In genomic region chr1:231075020-231075419, GRCh38 we compare ENCODE assay signal across 25 cellular contexts. TPM values are rescaled to one million over a fixed set of nuclear protein-coding genes. Genes with fewer than 3 reads are reported as not detected.
DNase-seq lines count a peak whose midpoint lies in the region; ATAC-seq, FAIRE-seq and TF ChIP-seq lines count a peak whose summit lies in the region.
"Had no signal": no experiment of that assay in that cellular context is flagged by ENCODE, and none has a peak within 500 bp of the region (broad histone marks: within the 10 kb centered on the region; RNA-seq: fewer than 3 reads in every experiment).

No MANE protein-coding gene starts in this region.

- no peak for FAIRE-seq in K562 (lab: Jason Lieb, UNC)
- FAIRE-seq: A549, GM12878, GM19239 had no signal

- BruUV-seq in K562 (replicated peaks; lab: Mats Ljungman, UMichigan): no TSS peak

- TF ChIP-seq EP300 in K562 (IDR thresholded peaks at IDR 0.05; ENCODE audit: low read length): no peak

- peak; percentile 9 for DNase-seq in activated CD8-positive, alpha-beta memory T cell treated with anti-CD3 and anti-CD28 coated beads for 24 hours
- DNase-seq in activated CD8-positive, alpha-beta memory T cell treated with anti-CD3 and anti-CD28 coated beads, Interleukin-2, amount 50 U/mL, for 4 hours: no peak
- DNase-seq in K562 (ENCODE audit: extremely low read depth in 1 of 4, low spot score in 3 of 4) (no peak), ureter (ENCODE audit: low spot score) (peak; percentile 6), epidermal melanocyte (ENCODE audit: insufficient read length, low spot score) (no peak), spleen (no peak)
- DNase-seq in stimulated activated effector memory CD8-positive, alpha-beta T cell treated with anti-CD3 and anti-CD28 coated beads, Interleukin-12 subunit alpha, Interleukin-12 subunit beta, amount 100 ng/mL, for 72 hours (ENCODE audit: low spot score in 2 of 2): no peak
- DNase-seq: 8988T; ACHN; AML-193; BE2C; CD4-positive, alpha-beta T cell; CD8-positive, alpha-beta memory T cell; DMS53; DND-41; GDM1; H9 had no signal

- H4K20me1 ChIP-seq in K562 (replicated peaks; ENCODE audit: control insufficient read depth, insufficient read depth, low read length): no peaks in the 10 kb centered on the region
- H4K20me1 ChIP-seq: BLaER1 treated with 17β-estradiol and CSF1 and Interleukin-3, amounts not matched to agents 10 nM and 100 nM had no signal

- no peak overlapping the region for H3K27ac Mint-ChIP-seq in stimulated activated effector memory CD8-positive, alpha-beta T cell treated with anti-CD3 and anti-CD28 coated beads, Interleukin-12 subunit alpha, Interleukin-12 subunit beta, amount 100 ng/mL, for 72 hours
- H3K27ac Mint-ChIP-seq: CD14-positive monocyte; CD4-positive, alpha-beta T cell; GM23338; H9 had no signal

- H3K36me3 ChIP-seq in K562 (ENCODE audit: control insufficient read depth, insufficient read depth, low read length) (no peaks in the 10 kb centered on the region), spleen (no peaks in the 10 kb centered on the region)
- H3K36me3 ChIP-seq: BE2C; BLaER1 treated with 17β-estradiol and CSF1 and Interleukin-3, amounts not matched to agents 10 nM and 100 nM had no signal

- no peak for TF ChIP-seq POLR2A in K562 (conservative IDR thresholded peaks at IDR 0.05)
- TF ChIP-seq POLR2A in spleen (IDR thresholded peaks at IDR 0.05): no peak

- H3K9ac ChIP-seq in K562 (ENCODE audit: insufficient read depth in 1 of 2, low read depth in 2 of 2, low read length in 2 of 2): no peak overlapping the region
- H3K9ac ChIP-seq: BLaER1 treated with 17β-estradiol and CSF1 and Interleukin-3, amounts not matched to agents 10 nM and 100 nM had no signal

- TF ChIP-seq RAD21 in K562 (CRISPR knock-in tag; conservative IDR thresholded peaks at IDR 0.05 in 1 of 2, IDR thresholded peaks at IDR 0.05 in 1 of 2): no peak

- WGBS in K562 (ENCODE audit: insufficient coverage, low coverage, missing lambda C conversion rate): 64% methylated on average over 6 of the region's 6 CpGs
- WGBS in spleen, 5 donors: 83 to 92% (median 88%) methylated on average over 6 of the region's 6 CpGs

- H3K27me3 ChIP-seq in K562 (ENCODE audit: control insufficient read depth in 2 of 2, insufficient read depth in 2 of 2, low read length in 2 of 2) (no peaks in the 10 kb centered on the region), spleen (replicated peaks in 1 of 7) (no peaks in the 10 kb centered on the region)
- H3K27me3 ChIP-seq: BE2C; BLaER1 treated with 17β-estradiol and CSF1 and Interleukin-3, amounts not matched to agents 10 nM and 100 nM had no signal

- no peaks in the 10 kb centered on the region for H3K79me2 ChIP-seq in K562 (ENCODE audit: control insufficient read depth, insufficient read depth, low read length)

- no peaks in the 10 kb centered on the region; the same call in 1 of the 2 replicates for H3K9me3 ChIP-seq in K562 (replicated peaks; ENCODE audit: control insufficient read depth, insufficient read depth, low read depth, low read length)
- H3K9me3 ChIP-seq in spleen: no peaks in the 10 kb centered on the region
- H3K9me3 ChIP-seq: A549; BE2C; BLaER1 treated with 17β-estradiol and CSF1 and Interleukin-3, amounts not matched to agents 10 nM and 100 nM had no signal

- intact Hi-C loops in K562 (cut with micrococcal nuclease) (no loop called here), spleen (cut with DNase I; ENCODE audit: low total_unique reads) (no loop called here)

- CTCF ChIA-PET in K562 (lab: Yijun Ruan, JAX; ENCODE audit: low intra/inter-chr PET ratio): no interaction called here

- H3K9me1 ChIP-seq in K562 (ENCODE audit: control insufficient read depth, insufficient read depth, low read length): no peaks in the 10 kb centered on the region

- no peak for ATAC-seq in K562
- peak; percentile 21 for ATAC-seq in stimulated activated effector memory CD8-positive, alpha-beta T cell treated with anti-CD3 and anti-CD28 coated beads, Interleukin-12 subunit alpha, Interleukin-12 subunit beta, amount 100 ng/mL, for 72 hours
- ATAC-seq in GM19351 (IDR thresholded peaks at IDR 0.05; ENCODE audit: unreplicated experiment): no peak
- ATAC-seq: A549, GM12878, GM23338, HCT116 had no signal

- TF ChIP-seq CTCF in K562 (IDR thresholded peaks at IDR 0.05 in 2 of 3, conservative IDR thresholded peaks at IDR 0.05 in 1 of 3; ENCODE audit: insufficient read depth in 2 of 3, low read depth in 1 of 3, low read length in 3 of 3): no peak
- no peak for TF ChIP-seq CTCF in spleen (IDR thresholded peaks at IDR 0.05 in 8 of 11, conservative IDR thresholded peaks at IDR 0.05 in 3 of 11)

- H2AFZ ChIP-seq in K562 (ENCODE audit: low read depth, low read length): no peak overlapping the region
- H2AFZ ChIP-seq: GM23338 had no signal

- H3K4me1 ChIP-seq in K562 (replicated peaks in 1 of 2; ENCODE audit: control insufficient read depth in 2 of 2, insufficient read depth in 2 of 2, low read length in 2 of 2): peaks cover 0 to 17% of the 10 kb centered on the region in 2 experiments; a peak in 2 of 5 replicates
- H3K4me1 ChIP-seq in spleen: peaks cover 0 to 37% (median 0%) of the 10 kb centered on the region in 6 donors
- H3K4me1 ChIP-seq: A549, BE2C had no signal

- in situ Hi-C loops in K562 (cut with MboI): no loop called here

- H3K4me3 ChIP-seq in K562: no peak overlapping the region
- no peak overlapping the region for H3K4me3 ChIP-seq in spleen
- H3K4me3 ChIP-seq: A549; BLaER1 treated with 17β-estradiol and CSF1 and Interleukin-3, amounts not matched to agents 10 nM and 100 nM; GM12878; GM23338 had no signal

- H3K27ac ChIP-seq in K562 (ENCODE audit: extremely low read depth, low read depth, low read length): no peak overlapping the region
- H3K27ac ChIP-seq in spleen: no peak overlapping the region
- H3K27ac ChIP-seq: A549; BLaER1 treated with 17β-estradiol and CSF1 and Interleukin-3, amounts not matched to agents 10 nM and 100 nM had no signal

- POLR2A ChIA-PET in K562 (lab: Yijun Ruan, JAX): interaction anchor here (0.6 to 0.7 kb wide), 3 partner anchors 19 to 122 kb away, joined by 3 read pairs; no protein-coding TSS in a partner anchor

- no peaks in the 10 kb centered on the region for H3K9me3 Mint-ChIP-seq in stimulated activated effector memory CD8-positive, alpha-beta T cell treated with anti-CD3 and anti-CD28 coated beads, Interleukin-12 subunit alpha, Interleukin-12 subunit beta, amount 100 ng/mL, for 72 hours
- H3K9me3 Mint-ChIP-seq: CD4-positive, alpha-beta T cell; CD8-positive, alpha-beta memory T cell; GM23338; H9 had no signal

- H3K4me2 ChIP-seq in K562 (ENCODE audit: insufficient read depth, low read length): no peak overlapping the region
- H3K4me2 ChIP-seq: A549; BLaER1 treated with 17β-estradiol and CSF1 and Interleukin-3, amounts not matched to agents 10 nM and 100 nM; GM23338 had no signal

- H3K36me3 Mint-ChIP-seq in stimulated activated effector memory CD8-positive, alpha-beta T cell treated with anti-CD3 and anti-CD28 coated beads, Interleukin-12 subunit alpha, Interleukin-12 subunit beta, amount 100 ng/mL, for 72 hours: no peaks in the 10 kb centered on the region
- H3K36me3 Mint-ChIP-seq: CD14-positive monocyte; CD8-positive, alpha-beta memory T cell had no signal

- peaks cover 6% of the 10 kb centered on the region for H3K4me1 Mint-ChIP-seq in stimulated activated effector memory CD8-positive, alpha-beta T cell treated with anti-CD3 and anti-CD28 coated beads, Interleukin-12 subunit alpha, Interleukin-12 subunit beta, amount 100 ng/mL, for 72 hours
- H3K4me1 Mint-ChIP-seq: CD8-positive, alpha-beta memory T cell; H9 had no signal

- no peak overlapping the region for H3K4me3 Mint-ChIP-seq in stimulated activated effector memory CD8-positive, alpha-beta T cell treated with anti-CD3 and anti-CD28 coated beads, Interleukin-12 subunit alpha, Interleukin-12 subunit beta, amount 100 ng/mL, for 72 hours
- H3K4me3 Mint-ChIP-seq: CD14-positive monocyte; CD4-positive, alpha-beta T cell; CD8-positive, alpha-beta memory T cell; GM23338; H9 had no signal

TF ChIP-seq in K562, 482 proteins besides CTCF, POLR2A, EP300 and RAD21:
- TF ChIP-seq SAFB2 (IDR thresholded peaks at IDR 0.05; ENCODE audit: borderline replicate concordance, low read depth, low read length, severe bottlenecking) (no peak), COPS2 (conservative IDR thresholded peaks at IDR 0.05) (no peak), L3MBTL2 (IDR thresholded peaks at IDR 0.05) (peak; percentile 37; the same call in 1 of the 2 replicates), IRF1 (CRISPR knock-in tag; IDR thresholded peaks at IDR 0.05; ENCODE audit: borderline replicate concordance) (no peak)
TF ChIP-seq in K562: peak in this region for 1.

RNA-seq across cellular contexts. Expression of gene FAM89A, which starts 35.0 kb away (rescaled TPM):
- total RNA-seq in K562 (2011; cell fraction: chromatin; rRNA removed; ENCODE audit: low replicate concordance): 18.2 and 25.0 TPM in 2 replicates
- 12.5 and 13.6 TPM in 2 replicates for total RNA-seq in K562 (2011; cell fraction: nucleolus; rRNA removed)
- total RNA-seq in K562 (2011; cell fraction: nucleoplasm; rRNA removed): 18.5 and 25.7 TPM in 2 replicates
- 66.2 TPM in 2 replicates for total RNA-seq in K562 (2014; rRNA removed)
- 43.3 and 43.5 TPM in 2 replicates for total RNA-seq in K562 (2014; rRNA removed; fragmentation: Illumina TruSeq; extraction: Trizol)
- 25.1 and 29.3 TPM in 2 replicates for total RNA-seq in K562 (2015; rRNA removed; fragmentation: Illumina TruSeq; extraction: Trizol)
- total RNA-seq in K562 (2021): 56.5 and 56.9 TPM in 2 replicates
- 25.6 and 45.4 TPM in 2 replicates for polyA plus RNA-seq in K562 (2011; rRNA removed)
- 26.9 and 37.2 TPM in 2 replicates for polyA plus RNA-seq in K562 (2011; cell fraction: cytosol; rRNA removed)
- polyA plus RNA-seq in K562 (2011; cell fraction: nucleus; rRNA removed): 11.3 and 14.9 TPM in 2 replicates
- polyA plus RNA-seq in K562 (2012): 41.1 and 110 TPM in 2 replicates
- polyA plus RNA-seq in K562 (2014; fragmentation: Illumina TruSeq; extraction: Trizol): 41.0 and 42.1 TPM in 2 replicates
- 10 to 100 TPM in 1 of 2 experiments, 1 to 10 TPM in 1; 8.7 to 13.3 TPM for polyA plus RNA-seq in K562 (2014; fragmentation: Nextera tagmentation; extraction: Ambion mirVana)
- 54.5 and 56.0 TPM in 2 replicates for polyA plus RNA-seq in K562 (2014; rRNA removed)
- 21.1 and 30.9 TPM in 2 replicates for polyA minus RNA-seq in K562 (2011; rRNA and poly(A)+ RNA removed)
- 6.7 and 15.0 TPM in 2 replicates for polyA minus RNA-seq in K562 (2011; cell fraction: cytosol; rRNA and poly(A)+ RNA removed)
- polyA minus RNA-seq in K562 (2011; cell fraction: nucleus; rRNA and poly(A)+ RNA removed): 8.4 and 9.6 TPM in 2 replicates
- total RNA-seq in ureter: 11.3 TPM
- total RNA-seq in spleen: 10 to 100 TPM; 17.5 to 54.8 (median 38.6) TPM
- 10 to 100 TPM in 2 of 3 donors, 1 to 10 TPM in 1; 9.8 to 16.2 (median 12.4) TPM for polyA plus RNA-seq in spleen

Comparison
In these comparisons a context has a peak if more than half of its experiments do, and no peak if none do; other contexts are left out.
1. DNase-seq: peak in activated CD8-positive, alpha-beta memory T cell treated with anti-CD3 and anti-CD28 coated beads for 24 hours (single experiment) and ureter (single experiment); none in activated CD8-positive, alpha-beta memory T cell treated with anti-CD3 and anti-CD28 coated beads, Interleukin-2, amount 50 U/mL, for 4 hours (single experiment), K562 (0 of 4), stimulated activated effector memory CD8-positive, alpha-beta T cell treated with anti-CD3 and anti-CD28 coated beads, Interleukin-12 subunit alpha, Interleukin-12 subunit beta, amount 100 ng/mL, for 72 hours (0 of 2), epidermal melanocyte (single experiment) and spleen (single experiment).